In the genomic region with DNA sequence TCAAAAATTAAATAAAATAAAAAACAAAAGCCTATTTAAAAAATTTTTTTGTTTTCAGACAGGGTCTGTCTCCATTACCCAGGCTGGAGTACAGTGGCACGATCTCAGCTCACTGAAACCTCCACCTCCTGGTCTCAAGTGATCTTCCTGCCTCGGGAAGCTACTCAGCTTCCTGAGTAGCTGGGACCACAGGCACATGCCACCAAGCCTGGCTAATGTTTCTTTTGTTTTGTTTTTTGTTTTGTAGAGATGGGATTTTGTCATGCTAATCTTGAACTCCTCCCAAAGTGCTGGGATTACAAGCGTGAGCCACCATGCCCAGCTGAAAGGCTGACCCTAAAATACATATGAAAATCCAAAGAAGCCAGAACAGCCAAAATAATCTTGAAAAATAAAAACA, we compare ENCODE assay signal across 22 cellular contexts.
"Had no signal": no experiment of that assay in that cellular context is flagged by ENCODE, and none has a peak within 500 bp of the region (broad histone marks: within the 10 kb centered on the region; RNA-seq: fewer than 3 reads in every experiment).

No MANE protein-coding gene starts in this region.

- H3K27me3 ChIP-seq: brain microvascular endothelial cell, esophagus muscularis mucosa, gastroesophageal sphincter, heart left ventricle, left lung, right atrium auricular region, thyroid gland had no signal

- H3K36me3 ChIP-seq: prostate gland had no signal

- DNase-seq: activated CD4-positive, alpha-beta T cell treated with anti-CD3 and anti-CD28 coated beads, Interleukin-2, amount 10 ng/mL, durations not matched to agents 7 days and 5 days; activated CD8-positive, alpha-beta memory T cell treated with anti-CD3 and anti-CD28 coated beads, Interleukin-2, amount 50 U/mL, for 48 hours; activated CD8-positive, alpha-beta T cell treated with anti-CD3 and anti-CD28 coated beads, Interleukin-2, amount 10 ng/mL, durations not matched to agents 7 days and 5 days; activated effector memory CD4-positive, alpha-beta T cell treated with anti-CD3 and anti-CD28 coated beads, Interleukin-2, amount 50 U/mL, for 16 hours; activated naive CD4-positive, alpha-beta T cell treated with anti-CD3 and anti-CD28 coated beads, Interleukin-2, amount 50 U/mL, for 16 hours; activated T-cell treated with anti-CD3 and anti-CD28 coated beads, Interleukin-2, amount 50 U/mL, for 72 hours; aorta; brain microvascular endothelial cell; central memory CD4-positive, alpha-beta T cell; heart left ventricle; left lung; mammary epithelial cell; naive thymus-derived CD8-positive, alpha-beta T cell; stimulated activated CD4-positive, alpha-beta T cell treated with anti-CD3 and anti-CD28 coated beads, Interleukin-2, amount 100 ng/mL, for 24 hours; stimulated activated naive CD4-positive, alpha-beta T cell treated with Interleukin-2 at 50 U/mL for 16 hours; T-helper 1 cell; T-helper 9 cell; thyroid gland had no signal

- H3K4me1 ChIP-seq: prostate gland, right atrium auricular region, thyroid gland had no signal

- H3K27ac Mint-ChIP-seq: activated CD4-positive, alpha-beta T cell treated with anti-CD3 and anti-CD28 coated beads, Interleukin-2, amount 10 ng/mL, durations not matched to agents 7 days and 5 days; activated CD8-positive, alpha-beta T cell treated with anti-CD3 and anti-CD28 coated beads, Interleukin-2, amount 10 ng/mL, durations not matched to agents 7 days and 5 days; activated T-cell treated with anti-CD3 and anti-CD28 coated beads, Interleukin-2, amount 50 U/mL, for 72 hours; naive thymus-derived CD8-positive, alpha-beta T cell had no signal

- H3K9me3 ChIP-seq: esophagus muscularis mucosa, gastroesophageal sphincter, heart left ventricle, left lung, prostate gland, right atrium auricular region, thyroid gland had no signal

- H3K4me1 Mint-ChIP-seq: activated CD4-positive, alpha-beta T cell treated with anti-CD3 and anti-CD28 coated beads, Interleukin-2, amount 10 ng/mL, durations not matched to agents 7 days and 5 days had no signal

- ATAC-seq: activated CD8-positive, alpha-beta T cell treated with anti-CD3 and anti-CD28 coated beads, Interleukin-2, amount 10 ng/mL, durations not matched to agents 7 days and 5 days; gastroesophageal sphincter; heart left ventricle; left lung; naive thymus-derived CD8-positive, alpha-beta T cell had no signal

- H3K4me3 ChIP-seq: esophagus muscularis mucosa, gastroesophageal sphincter, heart left ventricle, left lung, prostate gland, right atrium auricular region, thyroid gland had no signal

- H3K27ac ChIP-seq: brain microvascular endothelial cell, esophagus muscularis mucosa, gastroesophageal sphincter, heart left ventricle, left lung, prostate gland, right atrium auricular region, thyroid gland had no signal

- H3K27me3 Mint-ChIP-seq: activated CD4-positive, alpha-beta T cell treated with anti-CD3 and anti-CD28 coated beads, Interleukin-2, amount 10 ng/mL, durations not matched to agents 7 days and 5 days; naive thymus-derived CD8-positive, alpha-beta T cell had no signal

- H3K9me3 Mint-ChIP-seq: activated CD4-positive, alpha-beta T cell treated with anti-CD3 and anti-CD28 coated beads, Interleukin-2, amount 10 ng/mL, durations not matched to agents 7 days and 5 days; activated T-cell treated with anti-CD3 and anti-CD28 coated beads, Interleukin-2, amount 50 U/mL, for 72 hours; naive thymus-derived CD8-positive, alpha-beta T cell had no signal

- H3K4me3 Mint-ChIP-seq: activated CD4-positive, alpha-beta T cell treated with anti-CD3 and anti-CD28 coated beads, Interleukin-2, amount 10 ng/mL, durations not matched to agents 7 days and 5 days; activated CD8-positive, alpha-beta T cell treated with anti-CD3 and anti-CD28 coated beads, Interleukin-2, amount 10 ng/mL, durations not matched to agents 7 days and 5 days; activated T-cell treated with anti-CD3 and anti-CD28 coated beads, Interleukin-2, amount 50 U/mL, for 72 hours; naive thymus-derived CD8-positive, alpha-beta T cell had no signal
